In genomic region chr10:72320676-72321247, GRCh38 we compare ENCODE assay signal across 1 cellular context.
TF ChIP-seq lines count a peak whose summit lies in the region.

No MANE protein-coding gene starts in this region.

TF ChIP-seq in HEK293, 187 proteins besides CTCF, POLR2A, EP300 and RAD21 (continued from another document and continues in another):
- TF ChIP-seq ZNF18 (tag by site-specific recombination; IDR thresholded peaks at IDR 0.05) (no peak), ZNF548 (tag by site-specific recombination; IDR thresholded peaks at IDR 0.05) (no peak), OSR2 (tag by site-specific recombination; IDR thresholded peaks at IDR 0.05) (peak; percentile 64), ZNF555 (tag by site-specific recombination; conservative IDR thresholded peaks at IDR 0.05) (no peak), ZNF138 (tag by site-specific recombination; IDR thresholded peaks at IDR 0.05; ENCODE audit: borderline replicate concordance) (no peak), OVOL3 (tag by site-specific recombination; IDR thresholded peaks at IDR 0.05) (peak; percentile 99), YY2 (tag by site-specific recombination; IDR thresholded peaks at IDR 0.05) (no peak), HIC1 (tag by site-specific recombination; IDR thresholded peaks at IDR 0.05) (peak; percentile 75; the same call in 1 of the 2 replicates), ZNF596 (tag by site-specific recombination; IDR thresholded peaks at IDR 0.05) (peak; percentile 69; the same call in 1 of the 2 replicates), ZNF202 (tag by site-specific recombination; IDR thresholded peaks at IDR 0.05; ENCODE audit: borderline replicate concordance) (no peak), ZNF169 (tag by site-specific recombination; IDR thresholded peaks at IDR 0.05) (no peak), ZNF510 (tag by site-specific recombination; IDR thresholded peaks at IDR 0.05; ENCODE audit: insufficient replicate concordance) (no peak), ZFP37 (tag by site-specific recombination; IDR thresholded peaks at IDR 0.05) (no peak), ZSCAN30 (tag by site-specific recombination; IDR thresholded peaks at IDR 0.05) (peak; percentile 98), IKZF3 (tag by site-specific recombination; IDR thresholded peaks at IDR 0.05) (peak; percentile 99), ZNF560 (tag by site-specific recombination; IDR thresholded peaks at IDR 0.05; ENCODE audit: borderline replicate concordance) (no peak), REST (tag by site-specific recombination; IDR thresholded peaks at IDR 0.05) (peak; percentile 61), ZBTB7A (tag by site-specific recombination; IDR thresholded peaks at IDR 0.05; ENCODE audit: low read depth) (no peak; the same call in 1 of the 2 replicates), GFI1B (tag by site-specific recombination; IDR thresholded peaks at IDR 0.05) (no peak), ZNF624 (tag by site-specific recombination; IDR thresholded peaks at IDR 0.05) (no peak), ZSCAN23 (tag by site-specific recombination; IDR thresholded peaks at IDR 0.05) (peak; percentile 73), ZNF174 (tag by site-specific recombination; IDR thresholded peaks at IDR 0.05) (no peak), ZBTB20 (tag by site-specific recombination; IDR thresholded peaks at IDR 0.05) (peak; percentile 95), HOXC10 (CRISPR knock-in tag; IDR thresholded peaks at IDR 0.05) (no peak), ZNF473 (tag by site-specific recombination; IDR thresholded peaks at IDR 0.05) (no peak), ZNF558 (tag by site-specific recombination; IDR thresholded peaks at IDR 0.05) (peak; percentile 77), ZNF791 (tag by site-specific recombination; IDR thresholded peaks at IDR 0.05) (no peak), HOXA7 (CRISPR knock-in tag; IDR thresholded peaks at IDR 0.05; ENCODE audit: borderline replicate concordance) (no peak), ZNF600 (tag by site-specific recombination; IDR thresholded peaks at IDR 0.05) (peak; percentile 97), ZNF302 (tag by site-specific recombination; IDR thresholded peaks at IDR 0.05; ENCODE audit: low read depth) (no peak), ZNF37A (tag by site-specific recombination; IDR thresholded peaks at IDR 0.05) (no peak), ELK4 (IDR thresholded peaks at IDR 0.05; ENCODE audit: borderline replicate concordance, low read depth, low read length) (no peak), ZNF426 (tag by site-specific recombination; IDR thresholded peaks at IDR 0.05) (no peak), ZNF398 (tag by site-specific recombination; IDR thresholded peaks at IDR 0.05) (peak; percentile 93), MZF1 (tag by site-specific recombination; IDR thresholded peaks at IDR 0.05; ENCODE audit: borderline replicate concordance) (peak; percentile 99), EGR2 (tag by site-specific recombination; IDR thresholded peaks at IDR 0.05; ENCODE audit: low read depth) (no peak), BCL11B (tag by site-specific recombination; IDR thresholded peaks at IDR 0.05; ENCODE audit: low read depth) (no peak), PRDM2 (tag by site-specific recombination; IDR thresholded peaks at IDR 0.05; ENCODE audit: borderline replicate concordance) (no peak), WT1 (tag by site-specific recombination; IDR thresholded peaks at IDR 0.05) (peak; percentile 59; the same call in 1 of the 2 replicates), SP2 (tag by site-specific recombination; IDR thresholded peaks at IDR 0.05) (peak; percentile 43), SALL2 (tag by site-specific recombination; IDR thresholded peaks at IDR 0.05; ENCODE audit: borderline replicate concordance) (no peak), TSHZ1 (tag by site-specific recombination; IDR thresholded peaks at IDR 0.05; ENCODE audit: borderline replicate concordance) (peak; percentile 69; the same call in 1 of the 2 replicates), ZNF394 (tag by site-specific recombination; IDR thresholded peaks at IDR 0.05; ENCODE audit: borderline replicate concordance) (peak; percentile 93), ZNF785 (tag by site-specific recombination; IDR thresholded peaks at IDR 0.05) (no peak; the same call in 1 of the 2 replicates), ZNF366 (tag by site-specific recombination; conservative IDR thresholded peaks at IDR 0.05) (peak; percentile 100), TRIM28 (IDR thresholded peaks at IDR 0.05; ENCODE audit: borderline replicate concordance, low read length) (peak; percentile 87)
